In the genomic region with DNA sequence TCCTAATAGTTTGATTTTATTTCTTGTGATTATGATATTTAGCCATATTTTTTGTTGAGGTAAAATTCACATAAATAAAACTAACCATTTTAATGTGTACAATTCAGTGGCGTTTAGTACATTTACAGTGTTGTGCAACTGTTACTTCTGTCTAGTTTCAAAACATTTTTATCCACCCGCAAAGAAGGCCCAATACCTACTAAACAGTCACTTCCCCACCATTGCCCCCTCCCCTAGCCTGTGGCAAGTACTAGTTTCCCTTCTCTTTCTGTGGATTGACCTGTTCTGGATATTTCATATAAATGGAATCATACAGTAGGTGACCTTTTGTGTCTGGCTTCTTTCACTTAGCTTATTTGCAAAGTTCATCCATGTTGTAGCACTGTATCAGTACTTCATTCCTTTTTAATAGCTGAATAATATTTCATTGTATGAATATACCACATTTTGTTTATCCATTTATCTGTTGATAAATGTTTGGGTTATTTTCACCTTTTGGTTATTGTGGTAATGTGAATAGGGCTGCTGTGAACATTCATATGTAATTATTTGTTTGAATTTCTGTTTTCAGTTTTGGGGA, we compare ENCODE assay signal across 1 cellular context.
A peak's percentile ranks its signal among the peaks of the same experiment; 100 is the strongest.
TF ChIP-seq lines count a peak whose summit lies in the region.

No MANE protein-coding gene starts in this region.

TF ChIP-seq in HepG2, 621 proteins besides CTCF, POLR2A, EP300 and RAD21:
- TF ChIP-seq CEBPB (IDR thresholded peaks at IDR 0.05; ENCODE audit: borderline replicate concordance, low read depth, low read length), result peak; percentile 16; the same call in 1 of the 2 replicates
- TF ChIP-seq HOXA5 (CRISPR knock-in tag; IDR thresholded peaks at IDR 0.05), result no peak
- TF ChIP-seq, protein P1, sequence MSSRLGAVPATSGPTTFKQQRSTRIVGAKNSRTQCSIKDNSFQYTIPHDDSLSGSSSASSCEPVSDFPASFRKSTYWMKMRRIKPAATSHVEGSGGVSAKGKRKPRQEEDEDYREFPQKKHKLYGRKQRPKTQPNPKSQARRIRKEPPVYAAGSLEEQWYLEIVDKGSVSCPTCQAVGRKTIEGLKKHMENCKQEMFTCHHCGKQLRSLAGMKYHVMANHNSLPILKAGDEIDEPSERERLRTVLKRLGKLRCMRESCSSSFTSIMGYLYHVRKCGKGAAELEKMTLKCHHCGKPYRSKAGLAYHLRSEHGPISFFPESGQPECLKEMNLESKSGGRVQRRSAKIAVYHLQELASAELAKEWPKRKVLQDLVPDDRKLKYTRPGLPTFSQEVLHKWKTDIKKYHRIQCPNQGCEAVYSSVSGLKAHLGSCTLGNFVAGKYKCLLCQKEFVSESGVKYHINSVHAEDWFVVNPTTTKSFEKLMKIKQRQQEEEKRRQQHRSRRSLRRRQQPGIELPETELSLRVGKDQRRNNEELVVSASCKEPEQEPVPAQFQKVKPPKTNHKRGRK (CRISPR knock-in tag; IDR thresholded peaks at IDR 0.05), result no peak
